1 cellular context compared by ENCODE assay signal in the genomic region with DNA sequence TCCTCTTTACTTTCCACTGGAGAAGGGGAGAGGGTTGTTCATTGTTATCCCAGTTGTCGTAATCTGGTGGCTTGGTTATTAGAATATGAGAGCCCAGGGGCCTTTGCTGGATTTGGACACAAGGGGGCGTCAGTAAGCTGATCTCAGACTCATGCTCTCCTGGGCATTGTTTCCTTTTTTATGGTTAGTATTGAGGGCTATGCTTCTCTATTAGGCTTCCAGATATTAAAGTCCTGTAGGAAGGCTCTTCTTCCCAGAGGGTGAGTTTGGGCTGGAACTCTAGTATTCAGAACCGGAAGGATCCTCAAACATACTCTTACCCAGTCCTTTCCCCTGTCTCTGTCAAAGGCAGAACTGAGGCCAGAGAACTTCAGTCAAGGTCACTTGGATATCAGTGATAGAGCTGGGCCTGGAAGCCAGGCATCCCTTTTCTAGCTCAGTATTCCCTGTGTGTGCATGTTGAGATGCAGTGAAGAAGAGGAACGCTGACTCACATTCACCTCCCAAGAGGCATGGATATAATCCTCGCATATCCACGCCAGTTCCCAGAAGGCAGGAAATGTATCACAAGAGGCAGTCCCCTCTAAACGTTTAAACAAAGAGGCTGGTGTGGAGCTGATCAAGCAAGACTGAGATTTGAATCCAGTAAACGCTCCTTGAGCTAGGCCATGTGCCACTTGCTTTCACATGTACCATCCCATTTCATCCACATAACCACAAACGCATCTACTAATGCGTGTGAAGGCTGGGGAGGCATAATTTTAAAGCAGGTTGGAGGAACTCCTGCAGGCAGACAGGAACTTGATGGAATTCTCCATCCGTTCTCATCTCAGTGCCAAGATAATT.
TF ChIP-seq lines count a peak whose summit lies in the region.

No MANE protein-coding gene starts in this region.

TF ChIP-seq in K562, 482 proteins besides CTCF, POLR2A, EP300 and RAD21:
- TF ChIP-seq RB1 (IDR thresholded peaks at IDR 0.05; ENCODE audit: low read depth) (0 out of 2 replicates have a peak, but pooled peaks have one; percentile 30), SMC3 (conservative IDR thresholded peaks at IDR 0.05; ENCODE audit: insufficient read depth, low read depth, low read length) (peak; percentile 78), CCAR2 (IDR thresholded peaks at IDR 0.05; ENCODE audit: low read depth, low read length) (no peak), ZBTB33 (CRISPR knock-in tag; IDR thresholded peaks at IDR 0.05) (no peak), SPI1 (IDR thresholded peaks at IDR 0.05; ENCODE audit: borderline replicate concordance, low read depth, low read length) (no peak)
- TF ChIP-seq, protein P1, sequence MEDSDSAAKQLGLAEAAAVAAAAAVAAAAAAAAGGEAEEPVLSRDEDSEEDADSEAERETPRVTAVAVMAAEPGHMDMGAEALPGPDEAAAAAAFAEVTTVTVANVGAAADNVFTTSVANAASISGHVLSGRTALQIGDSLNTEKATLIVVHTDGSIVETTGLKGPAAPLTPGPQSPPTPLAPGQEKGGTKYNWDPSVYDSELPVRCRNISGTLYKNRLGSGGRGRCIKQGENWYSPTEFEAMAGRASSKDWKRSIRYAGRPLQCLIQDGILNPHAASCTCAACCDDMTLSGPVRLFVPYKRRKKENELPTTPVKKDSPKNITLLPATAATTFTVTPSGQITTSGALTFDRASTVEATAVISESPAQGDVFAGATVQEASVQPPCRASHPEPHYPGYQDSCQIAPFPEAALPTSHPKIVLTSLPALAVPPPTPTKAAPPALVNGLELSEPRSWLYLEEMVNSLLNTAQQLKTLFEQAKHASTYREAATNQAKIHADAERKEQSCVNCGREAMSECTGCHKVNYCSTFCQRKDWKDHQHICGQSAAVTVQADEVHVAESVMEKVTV (CRISPR knock-in tag; IDR thresholded peaks at IDR 0.05), result peak; percentile 39; the same call in 1 of the 2 replicates
